In the genomic region with DNA sequence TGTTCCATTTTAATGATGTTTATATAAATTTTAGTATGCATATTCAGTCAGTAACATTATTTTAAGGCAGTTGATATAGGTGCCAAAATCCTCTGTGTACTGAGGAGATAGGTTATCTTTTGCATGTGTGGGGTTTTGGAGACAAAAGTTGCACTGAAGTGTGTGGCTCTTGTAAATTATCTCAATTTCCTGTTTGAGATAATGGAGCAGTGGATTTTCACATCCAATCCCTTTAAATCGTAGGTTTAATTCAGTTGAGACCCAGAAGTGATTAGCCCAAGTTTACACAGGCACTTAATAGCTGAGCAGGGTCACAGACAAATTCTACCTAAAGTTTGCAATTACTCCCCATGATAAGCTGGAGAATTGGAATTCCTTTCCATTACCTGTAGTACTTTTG, we compare ENCODE assay signal across 20 cellular contexts.
DNase-seq lines count a peak whose midpoint lies in the region; ATAC-seq and TF ChIP-seq lines count a peak whose summit lies in the region.
"Had no signal": no experiment of that assay in that cellular context is flagged by ENCODE, and none has a peak within 500 bp of the region (broad histone marks: within the 10 kb centered on the region; RNA-seq: fewer than 3 reads in every experiment).

No MANE protein-coding gene starts in this region.

- H4K91ac ChIP-seq in mesenchymal stem cell (ENCODE audit: low read length) = no peak overlapping the region

- H3F3A ChIP-seq in GM23248 (ENCODE audit: insufficient read depth) (peaks cover 49% of the 10 kb centered on the region), PC-3 (ENCODE audit: low read length, unreplicated experiment) (no peaks in the 10 kb centered on the region)

- H2AFZ ChIP-seq in GM23248 (no peak overlapping the region), PC-3 (ENCODE audit: low read length) (no peak overlapping the region), mesenchymal stem cell (ENCODE audit: low read depth, low read length) (no peak overlapping the region)

- H3K9me3 ChIP-seq in GM23248 (ENCODE audit: low read depth) = no peaks in the 10 kb centered on the region
- no peaks in the 10 kb centered on the region for H3K9me3 ChIP-seq in PC-3 (ENCODE audit: low read length)
- H3K9me3 ChIP-seq in mesenchymal stem cell (ENCODE audit: control insufficient read depth, low read length) = no peaks in the 10 kb centered on the region
- H3K9me3 ChIP-seq in CD8-positive, alpha-beta T cell (ENCODE audit: low read length) = no peaks in the 10 kb centered on the region
- H3K9me3 ChIP-seq: colonic mucosa, upper lobe of left lung had no signal

- peak overlapping the region; percentile 68 for H2AK5ac ChIP-seq in mesenchymal stem cell (ENCODE audit: low read length, severe bottlenecking)

- 63 to 65% methylated on average over 1 of the region's 1 CpG for WGBS in GM23248 (ENCODE audit: low coverage in 1 of 2, low lambda C conversion rate in 2 of 2, missing lambda C conversion rate in 2 of 2), 2 experiments
- WGBS in mesenchymal stem cell = 20% methylated on average over 1 of the region's 1 CpG

- no peak overlapping the region for H3K4me3 ChIP-seq in GM23248
- H3K4me3 ChIP-seq in PC-3 (ENCODE audit: low read length) = no peak overlapping the region
- H3K4me3 ChIP-seq in mesenchymal stem cell (ENCODE audit: insufficient read depth in 1 of 2, low read depth in 1 of 2, low read length in 2 of 2) = no peak overlapping the region
- H3K4me3 ChIP-seq in CD8-positive, alpha-beta T cell (ENCODE audit: low read depth, low read length) = no peak overlapping the region
- H3K4me3 ChIP-seq: colonic mucosa, upper lobe of left lung had no signal

- H3K27ac Mint-ChIP-seq in CD8-positive, alpha-beta T cell = no peak overlapping the region
- H3K27ac Mint-ChIP-seq: activated CD4-positive, alpha-beta T cell treated with anti-CD3 and anti-CD28 coated beads, Interleukin-2, amount 10 ng/mL, durations not matched to agents 24 days and 14 days had no signal

- BruUV-seq in PC-3 (replicated peaks; lab: Mats Ljungman, UMichigan) = no TSS peak

- TF ChIP-seq CTCF in PC-3 (conservative IDR thresholded peaks at IDR 0.05; ENCODE audit: low read depth, low read length) = no peak
- no peak for TF ChIP-seq CTCF in CD8-positive, alpha-beta T cell (IDR thresholded peaks at IDR 0.05)

- no peak overlapping the region for H4K8ac ChIP-seq in mesenchymal stem cell (ENCODE audit: low read length)

- no peak overlapping the region for H3K4ac ChIP-seq in mesenchymal stem cell (ENCODE audit: low read depth in 1 of 2, low read length in 2 of 2)

- H3K27ac ChIP-seq in GM23248 = no peak overlapping the region
- H3K27ac ChIP-seq in PC-3 (ENCODE audit: low read length) = no peak overlapping the region
- peak overlapping the region; percentile 93 for H3K27ac ChIP-seq in caudate nucleus (ENCODE audit: low read depth, low read length)
- H3K27ac ChIP-seq in mesenchymal stem cell (ENCODE audit: low read length, poor library complexity, severe bottlenecking) = peak overlapping the region; percentile 56
- no peak overlapping the region for H3K27ac ChIP-seq in CD8-positive, alpha-beta T cell (ENCODE audit: low read depth, low read length)
- H3K27ac ChIP-seq: colonic mucosa had no signal

- H2BK5ac ChIP-seq in mesenchymal stem cell (ENCODE audit: low read depth, low read length, poor library complexity, severe bottlenecking) = no peak overlapping the region

- H3K4me1 Mint-ChIP-seq in CD8-positive, alpha-beta T cell (ENCODE audit: low read depth) = peaks cover 20% of the 10 kb centered on the region

- intact Hi-C loops in PC-3 (cut with micrococcal nuclease) = no loop called here
- intact Hi-C loops in CD8-positive, alpha-beta T cell (cut with DNase I, micrococcal nuclease) = no loop called here

- no peaks in the 10 kb centered on the region for H4K20me1 ChIP-seq in GM23248 (ENCODE audit: insufficient read depth)
- H4K20me1 ChIP-seq in PC-3 (ENCODE audit: low read length) = no peaks in the 10 kb centered on the region

- H3K4me2 ChIP-seq in GM23248 (ENCODE audit: unreplicated experiment) (peak overlapping the region; percentile 53), PC-3 (ENCODE audit: low read length) (no peak overlapping the region), mesenchymal stem cell (ENCODE audit: low read length, poor library complexity, severe bottlenecking) (no peak overlapping the region)

- H3K4me3 Mint-ChIP-seq in CD8-positive, alpha-beta T cell = no peak overlapping the region
- H3K4me3 Mint-ChIP-seq: activated CD4-positive, alpha-beta T cell treated with anti-CD3 and anti-CD28 coated beads, Interleukin-2, amount 10 ng/mL, durations not matched to agents 24 days and 14 days; activated T-cell treated with anti-CD3 and anti-CD28 coated beads, Interleukin-2, amount 50 U/mL, for 4 hours; effector memory CD8-positive, alpha-beta T cell; naive thymus-derived CD4-positive, alpha-beta T cell had no signal

- H3K18ac ChIP-seq in mesenchymal stem cell (ENCODE audit: low read depth in 1 of 2, low read length in 2 of 2) = no peak overlapping the region

- H3K27me3 ChIP-seq in GM23248 (replicated peaks; ENCODE audit: insufficient read depth) (no peaks in the 10 kb centered on the region), PC-3 (ENCODE audit: low read length) (no peaks in the 10 kb centered on the region), mesenchymal stem cell (ENCODE audit: control insufficient read depth in 1 of 2, insufficient read depth in 1 of 2, low read length in 2 of 2) (no peaks in the 10 kb centered on the region)
- no peaks in the 10 kb centered on the region for H3K27me3 ChIP-seq in CD8-positive, alpha-beta T cell (ENCODE audit: insufficient read depth, low read length)
- H3K27me3 ChIP-seq: colonic mucosa, upper lobe of left lung had no signal

- DNase-seq in GM23248 (no peak), PC-3 (no peak), caudate nucleus (lab: John Stamatoyannopoulos, UW) (no peak), mesenchymal stem cell (no peak), NCI-H2171 (lab: John Stamatoyannopoulos, UW) (no peak), SHP77 (lab: John Stamatoyannopoulos, UW) (no peak)
- no peak for DNase-seq in CD8-positive, alpha-beta T cell
- DNase-seq: activated CD4-positive, alpha-beta T cell treated with anti-CD3 and anti-CD28 coated beads, Interleukin-2, amount 10 ng/mL, durations not matched to agents 24 days and 14 days; activated T-cell treated with anti-CD3 and anti-CD28 coated beads, Interleukin-2, amount 50 U/mL, for 4 hours; colonic mucosa; effector memory CD8-positive, alpha-beta T cell; NCI-H1092; NCI-H1930; NCI-H69; stimulated activated CD4-positive, alpha-beta T cell treated with anti-CD3 and anti-CD28 coated beads, Interleukin-1b, Interleukin-23, amount 100 ng/mL, for 48 hours; T-helper 2 cell; upper lobe of left lung had no signal

- peak; percentile 20; the same call in 1 of the 2 replicates for ATAC-seq in PC-3
- ATAC-seq in CD8-positive, alpha-beta T cell = no peak
- no peak for ATAC-seq in HG03139 (IDR thresholded peaks at IDR 0.05; ENCODE audit: unreplicated experiment)
- ATAC-seq: activated T-cell treated with anti-CD3 and anti-CD28 coated beads, Interleukin-2, amount 50 U/mL, for 4 hours; effector memory CD8-positive, alpha-beta T cell; naive thymus-derived CD4-positive, alpha-beta T cell; SK-N-SH treated with all-trans-retinoic acid at 6 μM for 48 hours had no signal

- no peak overlapping the region for H2BK12ac ChIP-seq in mesenchymal stem cell (ENCODE audit: low read length in 2 of 2)

- no peaks in the 10 kb centered on the region for H3K27me3 Mint-ChIP-seq in CD8-positive, alpha-beta T cell (ENCODE audit: low read depth)
- H3K27me3 Mint-ChIP-seq: activated CD4-positive, alpha-beta T cell treated with anti-CD3 and anti-CD28 coated beads, Interleukin-2, amount 10 ng/mL, durations not matched to agents 24 days and 14 days; effector memory CD8-positive, alpha-beta T cell; naive thymus-derived CD4-positive, alpha-beta T cell had no signal

- H3K36me3 ChIP-seq in GM23248 (ENCODE audit: low read depth) (no peaks in the 10 kb centered on the region), PC-3 (ENCODE audit: low read depth, low read length) (0 out of 2 replicates have a peak, but pooled peaks cover 3% of the 10 kb centered on the region), mesenchymal stem cell (ENCODE audit: control insufficient read depth in 1 of 2, insufficient read depth in 2 of 2, low read depth in 1 of 2, low read length in 2 of 2) (peaks cover 0 to 8% of the 10 kb centered on the region in 2 experiments)
- H3K36me3 ChIP-seq in CD8-positive, alpha-beta T cell (ENCODE audit: insufficient read depth, low read length) = no peaks in the 10 kb centered on the region
- H3K36me3 ChIP-seq: colonic mucosa, upper lobe of left lung had no signal

- H3K23ac ChIP-seq in mesenchymal stem cell (ENCODE audit: low read length in 2 of 2) = no peak overlapping the region

- no peaks in the 10 kb centered on the region for H3K9me2 ChIP-seq in GM23248 (ENCODE audit: insufficient read depth)
- no peaks in the 10 kb centered on the region for H3K9me2 ChIP-seq in PC-3 (replicated peaks; ENCODE audit: low read length)

- H2BK15ac ChIP-seq in mesenchymal stem cell (ENCODE audit: low read depth, poor library complexity, severe bottlenecking) = no peak overlapping the region

- H3K9ac ChIP-seq in GM23248 = no peak overlapping the region
- H3K9ac ChIP-seq in PC-3 (ENCODE audit: low read length) = no peak overlapping the region
- H3K9ac ChIP-seq in mesenchymal stem cell (ENCODE audit: low read length) = no peak overlapping the region

- CTCF ChIA-PET in PC-3 (lab: Charles Lee) = no interaction called here
- CTCF ChIA-PET in CD8-positive, alpha-beta T cell (lab: Charles Lee) = interaction anchor here (2.2 kb wide), 1 partner anchor 105 kb away, joined by 8 read pairs; no protein-coding TSS in a partner anchor

- no peaks in the 10 kb centered on the region for H3K9me3 Mint-ChIP-seq in CD8-positive, alpha-beta T cell
- H3K9me3 Mint-ChIP-seq: activated CD4-positive, alpha-beta T cell treated with anti-CD3 and anti-CD28 coated beads, Interleukin-2, amount 10 ng/mL, durations not matched to agents 24 days and 14 days; activated T-cell treated with anti-CD3 and anti-CD28 coated beads, Interleukin-2, amount 50 U/mL, for 4 hours; effector memory CD8-positive, alpha-beta T cell; naive thymus-derived CD4-positive, alpha-beta T cell had no signal

- H3K79me2 ChIP-seq in GM23248 (ENCODE audit: insufficient read depth) = no peaks in the 10 kb centered on the region
- H3K79me2 ChIP-seq in PC-3 (ENCODE audit: low read length) = no peaks in the 10 kb centered on the region

- peaks cover 61% of the 10 kb centered on the region for H3K4me1 ChIP-seq in GM23248 (ENCODE audit: insufficient read depth)
- H3K4me1 ChIP-seq in PC-3 (ENCODE audit: insufficient read depth, low read length) = peaks cover 4% of the 10 kb centered on the region; the same call in 1 of the 2 replicates
- H3K4me1 ChIP-seq in mesenchymal stem cell (ENCODE audit: control insufficient read depth, insufficient read depth, low read depth, low read length) = peaks cover 19% of the 10 kb centered on the region
- peaks cover 6% of the 10 kb centered on the region for H3K4me1 ChIP-seq in CD8-positive, alpha-beta T cell (ENCODE audit: insufficient read depth, low read length)

- in situ Hi-C loops in GM23248 (cut with MboI) = no loop called here

- POLR2A ChIA-PET in PC-3 (lab: Charles Lee; ENCODE audit: unreplicated experiment) = no interaction called here
- POLR2A ChIA-PET in CD8-positive, alpha-beta T cell (lab: Charles Lee) = interaction anchor here (0.7 to 1.1 kb wide), 2 partner anchors 99 to 1813 kb away, joined by 3 read pairs; no protein-coding TSS in a partner anchor

- H3K79me1 ChIP-seq in mesenchymal stem cell (replicated peaks; ENCODE audit: low read length, poor library complexity, severe bottlenecking) = no peaks in the 10 kb centered on the region

- H2BK120ac ChIP-seq in mesenchymal stem cell (ENCODE audit: low read depth, low read length) = no peak overlapping the region

- H3K14ac ChIP-seq in mesenchymal stem cell (ENCODE audit: low read length in 2 of 2) = no peak overlapping the region

- peaks cover 15% of the 10 kb centered on the region for H3K36me3 Mint-ChIP-seq in CD8-positive, alpha-beta T cell

Comparison
In these comparisons a context has a peak if more than half of its experiments do, and no peak if none do; other contexts are left out.
1. H3K27ac ChIP-seq: peak in caudate nucleus (single experiment) and mesenchymal stem cell (single experiment); none in GM23248 (single experiment), PC-3 (single experiment) and CD8-positive, alpha-beta T cell (single experiment).